ENCODE assay signal across 8 cellular contexts in genomic region chr14:23237772-23238594, GRCh38. TPM values are rescaled to one million over a fixed set of nuclear protein-coding genes. Genes with fewer than 3 reads are reported as not detected.
DNase-seq lines count a peak whose midpoint lies in the region; ATAC-seq, FAIRE-seq and TF ChIP-seq lines count a peak whose summit lies in the region.

TSS of gene RNF212B (plus strand) at chr14:23237936. CDS start at chr14:23240346, 2,410 bp downstream.

- H3K4me3 ChIP-seq in BLaER1 treated with 17β-estradiol and CSF1 and Interleukin-3, amounts not matched to agents 10 nM and 100 nM, result peak within 1 kb of the TSS in 8 of 10 experiments; percentile 14 to 43 (median 30); a peak in 9 of 20 replicates
- H3K4me3 ChIP-seq in GM12878, result no peak within 1 kb of the TSS

- 0 out of 22 replicates have a peak, but pooled peaks cover 0 to 3% (median 0%) of the 10 kb centered on the region in 11 experiments for H3K9me3 ChIP-seq in BLaER1 treated with 17β-estradiol and CSF1 and Interleukin-3, amounts not matched to agents 10 nM and 100 nM (replicated peaks in 1 of 11)
- H3K9me3 ChIP-seq in GM12878 (replicated peaks; ENCODE audit: control insufficient read depth, insufficient read depth, low read length), result no peaks in the 10 kb centered on the region

- in situ Hi-C loops in GM12878 (cut with MboI), result no loop called here

- peak; percentile 79 for ATAC-seq in GM21737 (IDR thresholded peaks at IDR 0.05; ENCODE audit: unreplicated experiment)
- ATAC-seq in GM12878, result peak; percentile 90
- no peak for ATAC-seq in GM18873 (IDR thresholded peaks at IDR 0.05; ENCODE audit: low FRiP score, unreplicated experiment)

- H4K20me1 ChIP-seq in BLaER1 treated with 17β-estradiol and CSF1 and Interleukin-3, amounts not matched to agents 10 nM and 100 nM, result no peaks in the 10 kb centered on the region
- H4K20me1 ChIP-seq in GM12878 (ENCODE audit: control insufficient read depth, insufficient read depth), result no peaks in the 10 kb centered on the region

- no TSS peak for BruUV-seq in GM12878 (replicated peaks; lab: Mats Ljungman, UMichigan)

- RAD21 ChIA-PET in GM12878 (lab: Charles Lee; ENCODE audit: unreplicated experiment), result no interaction called here

- CTCF ChIA-PET in GM12878 (lab: Yijun Ruan, JAX), result interaction anchor here (0.9 kb wide), 1 partner anchor 11 kb away, joined by 3 read pairs; no protein-coding TSS in a partner anchor

- TF ChIP-seq RAD21 in GM12878 (IDR thresholded peaks at IDR 0.05; ENCODE audit: insufficient read depth, low read depth, low read length), result no peak

- TF ChIP-seq CTCF in GM12878 (IDR thresholded peaks at IDR 0.05 in 2 of 3, conservative IDR thresholded peaks at IDR 0.05 in 1 of 3; ENCODE audit: control insufficient read depth in 2 of 3, extremely low read depth in 1 of 3, insufficient read depth in 1 of 3, low read depth in 3 of 3, low read length in 3 of 3), result no peak

- H2AFZ ChIP-seq in GM12878 (ENCODE audit: control insufficient read depth, low read depth, low read length), result no peak within 1 kb of the TSS

- TF ChIP-seq EP300 in GM12878 (IDR thresholded peaks at IDR 0.05; ENCODE audit: borderline replicate concordance in 1 of 2, control insufficient read depth in 1 of 2, low read depth in 2 of 2, low read length in 2 of 2), result no peak

- SMC1A ChIA-PET in GM12878 (lab: Charles Lee; ENCODE audit: uncharacterized antibody, unreplicated experiment), result no interaction called here

- peak within 1 kb of the TSS in 2 of 11 experiments; percentile 17; a peak in 1 of 22 replicates for H3K9ac ChIP-seq in BLaER1 treated with 17β-estradiol and CSF1 and Interleukin-3, amounts not matched to agents 10 nM and 100 nM
- H3K9ac ChIP-seq in GM12878 (ENCODE audit: control insufficient read depth, insufficient read depth, low read length), result no peak within 1 kb of the TSS

- H3K27ac ChIP-seq in BLaER1 treated with 17β-estradiol and CSF1 and Interleukin-3, amounts not matched to agents 10 nM and 100 nM, result no peak within 1 kb of the TSS
- H3K27ac ChIP-seq in GM12878 (ENCODE audit: control insufficient read depth, insufficient read depth), result no peak within 1 kb of the TSS

- no peak for FAIRE-seq in GM12878 (lab: Jason Lieb, UNC)

- POLR2A ChIA-PET in GM12878 (lab: Charles Lee), result no interaction called here

- no peaks in the 10 kb centered on the region for H3K36me3 ChIP-seq in BLaER1 treated with 17β-estradiol and CSF1 and Interleukin-3, amounts not matched to agents 10 nM and 100 nM
- H3K36me3 ChIP-seq in GM12878 (ENCODE audit: control insufficient read depth in 2 of 2, insufficient read depth in 2 of 2, low read length in 1 of 2), result no peaks in the 10 kb centered on the region

- no peak for TF ChIP-seq POLR2A in GM12878 (IDR thresholded peaks at IDR 0.05; ENCODE audit: low read depth, low read length)

- intact Hi-C loops in GM12878 (cut with micrococcal nuclease; ENCODE audit: unreplicated experiment), result no loop called here

- peak within 1 kb of the TSS; percentile 41 to 73 (median 61) for H3K4me2 ChIP-seq in BLaER1 treated with 17β-estradiol and CSF1 and Interleukin-3, amounts not matched to agents 10 nM and 100 nM
- peak within 1 kb of the TSS; percentile 26; the same call in 1 of the 2 replicates for H3K4me2 ChIP-seq in GM12878 (ENCODE audit: control insufficient read depth, insufficient read depth)

- H3K79me2 ChIP-seq in GM12878 (ENCODE audit: control insufficient read depth, insufficient read depth, low read length), result no peaks in the 10 kb centered on the region

- H3K27me3 ChIP-seq in BLaER1 treated with 17β-estradiol and CSF1 and Interleukin-3, amounts not matched to agents 10 nM and 100 nM, result no peaks in the 10 kb centered on the region; a peak in 1 of 22 replicates
- no peaks in the 10 kb centered on the region for H3K27me3 ChIP-seq in GM12878 (replicated peaks in 1 of 2; ENCODE audit: control insufficient read depth in 2 of 2, insufficient read depth in 2 of 2, low read length in 1 of 2)

- WGBS in GM12878 (ENCODE audit: insufficient coverage, insufficient replicate concordance, low lambda C conversion rate, missing lambda C conversion rate), result 42% methylated on average over 39 of the region's 39 CpGs

- peaks cover 0 to 19% (median 9%) of the 10 kb centered on the region in 10 experiments; a peak in 11 of 20 replicates for H3K4me1 ChIP-seq in BLaER1 treated with 17β-estradiol and CSF1 and Interleukin-3, amounts not matched to agents 10 nM and 100 nM
- H3K4me1 ChIP-seq in GM12878 (ENCODE audit: control insufficient read depth, insufficient read depth, low read length), result no peaks in the 10 kb centered on the region

- DNase-seq in NCI-H1930 (lab: John Stamatoyannopoulos, UW) (peak; percentile 31 to 62), UCSD-AML1 (lab: John Stamatoyannopoulos, UW; ENCODE audit: unreplicated experiment) (peak; percentile 68), GM12878 (ENCODE audit: low read depth, low spot score) (no peak), iPS DF 4.7 (ENCODE audit: extremely low read depth, low spot score) (peak; percentile 41), retina (peak; percentile 91)

TF ChIP-seq in GM12878, 131 proteins besides CTCF, POLR2A, EP300 and RAD21:
- no peak for TF ChIP-seq ZNF274 (IDR thresholded peaks at IDR 0.05; ENCODE audit: insufficient read depth, insufficient read length)
- no peak for TF ChIP-seq BRCA1 (IDR thresholded peaks at IDR 0.05; ENCODE audit: low read depth, low read length)
- peak; percentile 17 for TF ChIP-seq SP1 (IDR thresholded peaks at IDR 0.05; ENCODE audit: low read depth, low read length)
- no peak for TF ChIP-seq TCF7 (IDR thresholded peaks at IDR 0.05; ENCODE audit: borderline replicate concordance)
- no peak for TF ChIP-seq STAT1 (conservative IDR thresholded peaks at IDR 0.05)
- TF ChIP-seq SREBF1 (IDR thresholded peaks at IDR 0.05; ENCODE audit: low read length), result no peak
- peak in 1 of 2 experiments; percentile 56; a peak in 1 of 3 replicates for TF ChIP-seq EGR1 (IDR thresholded peaks at IDR 0.05; ENCODE audit: borderline replicate concordance in 1 of 2, low read depth in 2 of 2, low read length in 2 of 2)
- no peak for TF ChIP-seq GABPA (IDR thresholded peaks at IDR 0.05; ENCODE audit: low read depth)

RNA-seq across cellular contexts. Expression of gene RNF212B, which starts in this region (rescaled TPM):
- total RNA-seq in GM12878 (2013; cell fraction: nucleolus; rRNA removed), result not detected in 2 replicates
- total RNA-seq in GM12878 (2014; rRNA removed) (not detected in 2 replicates), GM12878 (2014; rRNA removed; fragmentation: Illumina TruSeq; extraction: Trizol) (not detected in 2 replicates), GM12878 (2021) (not detected in 2 replicates)
- not detected for polyA plus RNA-seq in GM12878 (2011; ENCODE audit: low read depth)
- polyA plus RNA-seq in GM12878 (2011; rRNA removed) (not detected in 2 replicates), GM12878 (2014; fragmentation: Illumina TruSeq; extraction: Trizol) (not detected in 2 replicates), GM12878 (2014; fragmentation: Nextera tagmentation; extraction: Ambion mirVana) (not detected), GM12878 (2014; rRNA removed) (not detected in 2 replicates), GM12878 (2016; fragmentation: Nextera tagmentation; extraction: Ambion mirVana) (not detected)
- not detected in 2 replicates for polyA plus RNA-seq in GM12878 (2011; cell fraction: cytosol; rRNA removed)
- polyA plus RNA-seq in GM12878 (2011; cell fraction: nucleus; rRNA removed), result not detected in 2 replicates
- not detected in 2 replicates for polyA plus RNA-seq in GM12878 (2012)
- polyA minus RNA-seq in GM12878 (2011; rRNA and poly(A)+ RNA removed), result not detected in 2 replicates
- polyA minus RNA-seq in GM12878 (2011; cell fraction: cytosol; rRNA and poly(A)+ RNA removed), result not detected in 2 replicates
- polyA minus RNA-seq in GM12878 (2011; cell fraction: nucleus; rRNA and poly(A)+ RNA removed), result not detected in 2 replicates

Comparison
In these comparisons a context has a peak if more than half of its experiments do, and no peak if none do; other contexts are left out.
1. Peak in ATAC-seq and H3K4me2 ChIP-seq in GM12878; RNA of the gene not detected or under 1 TPM.